ENCODE assay signal across 8 cellular contexts in genomic region chr2:136117391-136117841, GRCh38. TPM values are rescaled to one million over a fixed set of nuclear protein-coding genes. Genes with fewer than 3 reads are reported as not detected.
DNase-seq lines count a peak whose midpoint lies in the region; ATAC-seq and TF ChIP-seq lines count a peak whose summit lies in the region.

No MANE protein-coding gene starts in this region.

- no peaks in the 10 kb centered on the region for H3K27me3 Mint-ChIP-seq in effector memory CD8-positive, alpha-beta T cell

- peaks cover 71% of the 10 kb centered on the region for H3K36me3 Mint-ChIP-seq in effector memory CD8-positive, alpha-beta T cell (ENCODE audit: insufficient read depth)

- H4K20me1 ChIP-seq in GM23248 (ENCODE audit: insufficient read depth) (no peaks in the 10 kb centered on the region), MM.1S (ENCODE audit: insufficient read depth, low read length) (peaks cover 13% of the 10 kb centered on the region; the same call in 1 of the 2 replicates)

- H3K36me3 ChIP-seq in GM23248 (ENCODE audit: low read depth) (no peaks in the 10 kb centered on the region), MM.1S (replicated peaks; ENCODE audit: insufficient read depth, low read length) (peaks cover 19% of the 10 kb centered on the region), mucosa of descending colon (ENCODE audit: low read depth) (no peaks in the 10 kb centered on the region)

- H3K4me1 Mint-ChIP-seq in effector memory CD8-positive, alpha-beta T cell (ENCODE audit: low read depth in 2 of 2) = peaks cover 45 to 49% of the 10 kb centered on the region in 2 donors

- H3K27ac Mint-ChIP-seq in effector memory CD8-positive, alpha-beta T cell = peak overlapping the region; percentile 99 to 100

- intact Hi-C loops in mucosa of descending colon (cut with DNase I, micrococcal nuclease) = no loop called here

- H3K9ac ChIP-seq in GM23248 = no peak overlapping the region
- peak overlapping the region; percentile 79 for H3K9ac ChIP-seq in MM.1S (ENCODE audit: low read length)

- peaks cover 76% of the 10 kb centered on the region for H3K27me3 ChIP-seq in GM23248 (replicated peaks; ENCODE audit: insufficient read depth)
- H3K27me3 ChIP-seq in MM.1S (replicated peaks; ENCODE audit: insufficient read depth, low read length) = peaks cover 22% of the 10 kb centered on the region

- in situ Hi-C loops in GM23248 (cut with MboI) = no loop called here

- H3F3A ChIP-seq in GM23248 (ENCODE audit: insufficient read depth) = no peaks in the 10 kb centered on the region
- peaks cover 28% of the 10 kb centered on the region; the same call in 1 of the 2 replicates for H3F3A ChIP-seq in MM.1S (ENCODE audit: insufficient read depth, low read length)

- peaks cover 0 to 2% of the 10 kb centered on the region in 2 donors for H3K9me3 Mint-ChIP-seq in effector memory CD8-positive, alpha-beta T cell

- H3K4me1 ChIP-seq in GM23248 (ENCODE audit: insufficient read depth) = no peaks in the 10 kb centered on the region
- H3K4me1 ChIP-seq in MM.1S (ENCODE audit: low read length) = peaks cover 12% of the 10 kb centered on the region
- peaks cover 33% of the 10 kb centered on the region for H3K4me1 ChIP-seq in mucosa of descending colon (ENCODE audit: low read depth)

- WGBS in GM23248 (ENCODE audit: low coverage in 1 of 2, low lambda C conversion rate in 2 of 2, missing lambda C conversion rate in 2 of 2), 2 experiments = 1% methylated on average over 30 to 35 of the region's 35 CpGs

- peak overlapping the region; percentile 93 to 95 for H3K4me3 Mint-ChIP-seq in effector memory CD8-positive, alpha-beta T cell

- TF ChIP-seq CTCF in MM.1S (IDR thresholded peaks at IDR 0.05; ENCODE audit: low read length) (no peak), mucosa of descending colon (IDR thresholded peaks at IDR 0.05) (no peak)

- peak; percentile 5 for ATAC-seq in effector memory CD8-positive, alpha-beta T cell (replicated peaks)
- peak; percentile 5 for ATAC-seq in mucosa of descending colon

- H3K79me2 ChIP-seq in GM23248 (ENCODE audit: insufficient read depth) = no peaks in the 10 kb centered on the region
- H3K79me2 ChIP-seq in MM.1S (ENCODE audit: low read length) = peaks cover 36% of the 10 kb centered on the region

- no peak overlapping the region for H2AFZ ChIP-seq in GM23248
- peak overlapping the region; percentile 43; the same call in 1 of the 2 replicates for H2AFZ ChIP-seq in MM.1S (ENCODE audit: low read length)

- H3K9me3 ChIP-seq in GM23248 (ENCODE audit: low read depth) (no peaks in the 10 kb centered on the region), MM.1S (replicated peaks; ENCODE audit: insufficient read depth, low read length) (no peaks in the 10 kb centered on the region), mucosa of descending colon (no peaks in the 10 kb centered on the region)

- peak overlapping the region; percentile 21; the same call in 1 of the 2 replicates for H3K4me3 ChIP-seq in GM23248
- H3K4me3 ChIP-seq in MM.1S (ENCODE audit: low read length) = peak overlapping the region; percentile 85
- H3K4me3 ChIP-seq in mucosa of descending colon = peak overlapping the region; percentile 35

- DNase-seq in GF-D8 (lab: John Stamatoyannopoulos, UW) = peak; percentile 35
- peak; percentile 46 for DNase-seq in GM23248
- DNase-seq in MM.1S = peak; percentile 64
- DNase-seq in activated CD4-positive, alpha-beta T cell treated with anti-CD3 and anti-CD28 coated beads, Interleukin-2, amount 50 U/mL, for 1 hour = peak; percentile 57
- DNase-seq in effector memory CD8-positive, alpha-beta T cell = no peak
- DNase-seq in mucosa of descending colon = peak; percentile 45 to 68 (median 60)
- peak in 30 of 49 donors; percentile 16 to 70 (median 43) for DNase-seq in substantia nigra (lab: John Stamatoyannopoulos, UW)
- DNase-seq in GM03348 (ENCODE audit: low spot score) = no peak

- H3K4me2 ChIP-seq in GM23248 (ENCODE audit: unreplicated experiment) (no peak overlapping the region), MM.1S (ENCODE audit: low read depth, low read length) (peak overlapping the region; percentile 83)

- H3K27ac ChIP-seq in GM23248 = no peak overlapping the region
- H3K27ac ChIP-seq in MM.1S (ENCODE audit: low read length) = peak overlapping the region; percentile 83; the same call in 1 of the 2 replicates
- H3K27ac ChIP-seq in substantia nigra (ENCODE audit: low read depth, low read length, poor library complexity, severe bottlenecking) = peak overlapping the region; percentile 53

- H3K9me2 ChIP-seq in GM23248 (ENCODE audit: insufficient read depth) (no peaks in the 10 kb centered on the region), MM.1S (replicated peaks; ENCODE audit: insufficient read depth, low read length) (no peaks in the 10 kb centered on the region)

RNA-seq across cellular contexts. Expression of gene CXCR4, which starts 0.5 kb away (rescaled TPM):
- total RNA-seq in GM23248 (2014; rRNA removed; shearing (Covaris generic)) = not detected in 2 replicates
- 0.15 and 0.16 TPM in 2 replicates for polyA plus RNA-seq in GM23248 (2016; fragmentation: Nextera tagmentation; extraction: Ambion mirVana)
- total RNA-seq in mucosa of descending colon = 10 to 100 TPM in 1 of 3 donors, 1 to 10 TPM in 2; 3.6 to 12.6 (median 3.9) TPM

Comparison
In these comparisons a context has a peak if more than half of its experiments do, and no peak if none do; other contexts are left out.
1. DNase-seq: peak in GF-D8 (single experiment), GM23248 (single experiment), MM.1S (single experiment), activated CD4-positive, alpha-beta T cell treated with anti-CD3 and anti-CD28 coated beads, Interleukin-2, amount 50 U/mL, for 1 hour (single experiment), mucosa of descending colon (3 of 3) and substantia nigra (30 of 49); none in effector memory CD8-positive, alpha-beta T cell (0 of 3) and GM03348 (single experiment).
2. H3K4me3 ChIP-seq: peak in every context shown above with its lines; median percentile 85 in MM.1S; 35 in mucosa of descending colon; 21 in GM23248.